14 cellular contexts compared by ENCODE assay signal in the genomic region with DNA sequence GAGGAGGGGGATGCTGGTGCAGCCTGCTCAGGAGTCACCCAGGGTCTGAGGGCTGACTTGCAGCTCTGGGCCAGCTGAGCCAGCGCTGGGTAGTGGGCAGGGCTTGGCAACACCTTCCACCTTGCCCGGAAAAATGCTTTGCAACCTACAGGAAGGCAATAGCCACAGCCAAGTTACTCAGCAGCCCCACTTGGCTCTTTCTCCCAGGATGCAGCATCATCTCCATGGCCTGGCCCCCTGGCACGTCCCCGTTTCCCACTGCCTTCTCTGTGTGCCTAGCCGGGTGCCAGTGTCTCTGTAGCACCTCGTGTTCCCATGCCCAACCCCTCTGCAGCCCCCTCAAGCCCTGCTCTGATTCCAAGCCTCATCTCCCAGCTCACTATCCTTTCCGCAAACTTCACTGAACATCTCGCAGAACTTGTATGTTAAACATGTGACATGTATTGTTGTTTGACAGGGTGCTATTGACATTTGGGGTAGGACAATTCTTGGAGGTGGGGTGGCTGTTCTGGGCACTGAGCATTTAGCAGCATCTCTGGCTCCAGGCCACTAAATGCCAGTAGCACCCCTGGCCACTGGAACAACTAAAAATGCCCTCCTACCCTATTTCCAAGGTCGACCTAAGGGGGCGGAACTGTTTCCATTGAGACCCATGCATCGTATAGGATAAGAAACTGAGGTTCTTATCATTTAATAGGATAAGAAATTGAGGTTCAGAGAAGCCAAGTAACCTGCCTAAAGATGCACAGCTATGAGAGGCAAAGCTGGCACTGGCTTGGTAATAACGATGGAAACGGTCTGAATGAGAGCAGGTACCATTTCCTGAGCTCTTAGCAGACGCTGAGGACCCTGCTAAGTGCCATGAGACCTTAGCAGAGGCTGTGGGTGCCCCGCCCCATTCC. TPM values are rescaled to one million over a fixed set of nuclear protein-coding genes. Genes with fewer than 3 reads are reported as not detected.
DNase-seq lines count a peak whose midpoint lies in the region; ATAC-seq and TF ChIP-seq lines count a peak whose summit lies in the region.
"Had no signal": no experiment of that assay in that cellular context is flagged by ENCODE, and none has a peak within 500 bp of the region (broad histone marks: within the 10 kb centered on the region; RNA-seq: fewer than 3 reads in every experiment).

No MANE protein-coding gene starts in this region.

- no peak for TF ChIP-seq CTCF in nephron progenitor cell (IDR thresholded peaks at IDR 0.05)

- H3K4me3 Mint-ChIP-seq in activated T-helper 17 cell treated with anti-CD3 and anti-CD28 coated beads, Interleukin-2, amount 50 U/mL, for 72 hours = no peak overlapping the region
- H3K4me3 Mint-ChIP-seq in nephron progenitor cell = no peak overlapping the region
- H3K4me3 Mint-ChIP-seq: HFFc6 had no signal

- H2AFZ ChIP-seq in Karpas-422 (ENCODE audit: low read length) = no peak overlapping the region

- DNase-seq in DMS79 treated with DMSO at 0.1 percent for 48 hours (lab: John Stamatoyannopoulos, UW) (peak; percentile 56), Karpas-422 (no peak), nephron progenitor cell (no peak), NCI-H2171 (lab: John Stamatoyannopoulos, UW) (no peak), T-helper 1 cell (no peak)
- DNase-seq: HFFc6, Kasumi-1, retina had no signal

- no peak overlapping the region for H3K9ac ChIP-seq in Karpas-422 (ENCODE audit: low read length)

- no peaks in the 10 kb centered on the region for H3K27me3 Mint-ChIP-seq in activated T-helper 17 cell treated with anti-CD3 and anti-CD28 coated beads, Interleukin-2, amount 50 U/mL, for 72 hours
- H3K27me3 Mint-ChIP-seq in nephron progenitor cell (ENCODE audit: low read depth, poor library complexity) = no peaks in the 10 kb centered on the region

- no peaks in the 10 kb centered on the region for H3K9me3 ChIP-seq in Karpas-422 (ENCODE audit: low read length)
- H3K9me3 ChIP-seq: esophagus muscularis mucosa, SJSA1 had no signal

- peaks cover 5% of the 10 kb centered on the region; the same call in 1 of the 2 replicates for H4K20me1 ChIP-seq in Karpas-422 (ENCODE audit: insufficient read depth, low read depth, low read length)

- H3K4me1 ChIP-seq in Karpas-422 (ENCODE audit: low read length) = peaks cover 33% of the 10 kb centered on the region
- H3K4me1 ChIP-seq: SJSA1 had no signal

- peaks cover 22% of the 10 kb centered on the region for H3K79me2 ChIP-seq in Karpas-422 (ENCODE audit: low read length)

- peaks cover 79% of the 10 kb centered on the region for H3K36me3 Mint-ChIP-seq in activated T-helper 17 cell treated with anti-CD3 and anti-CD28 coated beads, Interleukin-2, amount 50 U/mL, for 72 hours (ENCODE audit: low read depth)
- H3K36me3 Mint-ChIP-seq in nephron progenitor cell (ENCODE audit: low read depth) = peaks cover 23% of the 10 kb centered on the region

- H3K4me3 ChIP-seq in Karpas-422 (ENCODE audit: low read length) = no peak overlapping the region
- H3K4me3 ChIP-seq: esophagus muscularis mucosa, SJSA1 had no signal

- H3K27ac ChIP-seq in Karpas-422 (ENCODE audit: low read length) = peak overlapping the region; percentile 58
- H3K27ac ChIP-seq: esophagus muscularis mucosa, SJSA1, VCaP had no signal

- ATAC-seq in activated T-helper 17 cell treated with anti-CD3 and anti-CD28 coated beads, Interleukin-2, amount 50 U/mL, for 72 hours (replicated peaks) = no peak
- no peak for ATAC-seq in HG03175 (IDR thresholded peaks at IDR 0.05; ENCODE audit: unreplicated experiment)

- peaks cover 4% of the 10 kb centered on the region for H3K4me1 Mint-ChIP-seq in activated T-helper 17 cell treated with anti-CD3 and anti-CD28 coated beads, Interleukin-2, amount 50 U/mL, for 72 hours
- H3K4me1 Mint-ChIP-seq in nephron progenitor cell = no peaks in the 10 kb centered on the region

- peak overlapping the region; percentile 7 for H3K27ac Mint-ChIP-seq in activated T-helper 17 cell treated with anti-CD3 and anti-CD28 coated beads, Interleukin-2, amount 50 U/mL, for 72 hours
- H3K27ac Mint-ChIP-seq in nephron progenitor cell = peak overlapping the region; percentile 1
- H3K27ac Mint-ChIP-seq: HFFc6 had no signal

- H3K9me2 ChIP-seq in Karpas-422 (replicated peaks; ENCODE audit: insufficient read depth, low read length) = no peaks in the 10 kb centered on the region

- H3K36me3 ChIP-seq in Karpas-422 (ENCODE audit: insufficient read depth, low read length) = peaks cover 8% of the 10 kb centered on the region

- H3K4me2 ChIP-seq in Karpas-422 (ENCODE audit: low read depth, low read length, poor library complexity, severe bottlenecking) = peak overlapping the region; percentile 28

- no peaks in the 10 kb centered on the region for H3K9me3 Mint-ChIP-seq in activated T-helper 17 cell treated with anti-CD3 and anti-CD28 coated beads, Interleukin-2, amount 50 U/mL, for 72 hours
- H3K9me3 Mint-ChIP-seq in nephron progenitor cell = no peaks in the 10 kb centered on the region
- H3K9me3 Mint-ChIP-seq: HFFc6 had no signal

- no peaks in the 10 kb centered on the region for H3K27me3 ChIP-seq in Karpas-422 (ENCODE audit: low read length)
- H3K27me3 ChIP-seq: esophagus muscularis mucosa, SJSA1 had no signal

RNA-seq across cellular contexts. Expression of gene DEXI, which starts 12.2 kb away (rescaled TPM):
- 40.7 and 59.7 TPM in 2 replicates for total RNA-seq in Karpas-422 (2014; rRNA removed; shearing (Covaris generic); ENCODE audit: low replicate concordance)
- total RNA-seq in activated T-helper 17 cell treated with anti-CD3 and anti-CD28 coated beads, Interleukin-2, amount 50 U/mL, for 72 hours = 10 to 100 TPM; 22.6 to 24.6 TPM

RNA-seq across cellular contexts. Expression of gene CLEC16A, which starts 14.3 kb away (rescaled TPM):
- 14.4 and 17.4 TPM in 2 replicates for total RNA-seq in Karpas-422 (2014; rRNA removed; shearing (Covaris generic); ENCODE audit: low replicate concordance)
- total RNA-seq in activated T-helper 17 cell treated with anti-CD3 and anti-CD28 coated beads, Interleukin-2, amount 50 U/mL, for 72 hours = 10 to 100 TPM; 24.3 to 24.8 TPM

RNA-seq across cellular contexts. Expression of gene CIITA, which starts 53.1 kb away (rescaled TPM):
- 66.2 and 96.5 TPM in 2 replicates for total RNA-seq in Karpas-422 (2014; rRNA removed; shearing (Covaris generic); ENCODE audit: low replicate concordance)
- total RNA-seq in activated T-helper 17 cell treated with anti-CD3 and anti-CD28 coated beads, Interleukin-2, amount 50 U/mL, for 72 hours = 10 to 100 TPM in 1 of 2 donors, 1 to 10 TPM in 1; 8.6 to 64.2 TPM
- total RNA-seq: NCI-H460 had no signal
